14 cellular contexts compared by ENCODE assay signal in genomic region chr3:149494759-149495580, GRCh38. TPM values are rescaled to one million over a fixed set of nuclear protein-coding genes. Genes with fewer than 3 reads are reported as not detected.
DNase-seq lines count a peak whose midpoint lies in the region; ATAC-seq, FAIRE-seq and TF ChIP-seq lines count a peak whose summit lies in the region.
"Had no signal": no experiment of that assay in that cellular context is flagged by ENCODE, and none has a peak within 500 bp of the region (broad histone marks: within the 10 kb centered on the region; RNA-seq: fewer than 3 reads in every experiment).

No MANE protein-coding gene starts in this region.

- no peak overlapping the region for H2BK20ac ChIP-seq in H1 (ENCODE audit: low read length)

- no peaks in the 10 kb centered on the region for H3K9me3 ChIP-seq in H1 (ENCODE audit: insufficient read depth in 2 of 2, low read depth in 1 of 2, low read length in 1 of 2)
- H3K9me3 ChIP-seq: thoracic aorta had no signal

- CTCF ChIA-PET in activated CD4-positive, alpha-beta T cell treated with anti-CD3 and anti-CD28 coated beads for 36 hours (lab: Charles Lee), result interaction anchor here (0.7 to 1.3 kb wide), 5 partner anchors 9 to 285 kb away, joined by 3 to 4 read pairs (median 4); no protein-coding TSS in a partner anchor
- CTCF ChIA-PET in H1 (lab: Charles Lee; ENCODE audit: partially characterized antibody), result interaction anchor here (0.6 to 11.3 kb wide), 35 partner anchors 7 to 713 kb away, joined by 3 to 107 read pairs (median 4); partner anchors contain the start of gene TM4SF18

- H3K18ac ChIP-seq in H1 (ENCODE audit: extremely low read depth, low read length), result no peak overlapping the region

- H3K27me3 Mint-ChIP-seq in activated CD4-positive, alpha-beta T cell treated with anti-CD3 and anti-CD28 coated beads for 36 hours, result peaks cover 24% of the 10 kb centered on the region

- H2BK120ac ChIP-seq in H1 (replicated peaks; ENCODE audit: low read depth, low read length), result no peak overlapping the region

- no peak overlapping the region for H4K8ac ChIP-seq in H1 (ENCODE audit: extremely low read depth, insufficient read depth, low read length)

- no peak overlapping the region for H3K27ac ChIP-seq in H1 (ENCODE audit: low read depth, low read length)
- H3K27ac ChIP-seq: thoracic aorta had no signal

- no peak for TF ChIP-seq RAD21 in H1 (IDR thresholded peaks at IDR 0.05 in 1 of 2, conservative IDR thresholded peaks at IDR 0.05 in 1 of 2; ENCODE audit: low read depth in 2 of 2, low read length in 2 of 2)

- no peaks in the 10 kb centered on the region for H3K36me3 ChIP-seq in H1 (ENCODE audit: control insufficient read depth in 2 of 4, insufficient read depth in 4 of 4, low read length in 3 of 4)
- H3K36me3 ChIP-seq: thoracic aorta had no signal

- H3K4me3 ChIP-seq in H1 (ENCODE audit: extremely low read depth in 1 of 4, insufficient read depth in 2 of 4, low read depth in 3 of 4, low read length in 4 of 4), result no peak overlapping the region
- H3K4me3 ChIP-seq: thoracic aorta had no signal

- H2AK5ac ChIP-seq in H1 (ENCODE audit: low read depth, low read length), result no peak overlapping the region

- no peak overlapping the region for H4K5ac ChIP-seq in H1 (ENCODE audit: insufficient read length, low read depth, low read length)

- H4K20me1 ChIP-seq in H1 (replicated peaks in 1 of 2; ENCODE audit: control insufficient read depth in 1 of 2, insufficient read depth in 2 of 2, low read length in 2 of 2), result no peaks in the 10 kb centered on the region

- H3K79me2 ChIP-seq in H1 (ENCODE audit: control insufficient read depth in 1 of 2, insufficient read depth in 2 of 2, low read length in 2 of 2), result no peaks in the 10 kb centered on the region; a peak in 1 of 4 replicates

- no peaks in the 10 kb centered on the region for H3K79me1 ChIP-seq in H1 (ENCODE audit: low read depth, low read length)

- ATAC-seq in activated CD4-positive, alpha-beta T cell treated with anti-CD3 and anti-CD28 coated beads for 36 hours, result peak; percentile 91
- no peak for ATAC-seq in GM18502 (IDR thresholded peaks at IDR 0.05; ENCODE audit: poor library complexity, unreplicated experiment)

- H3K23ac ChIP-seq in H1 (ENCODE audit: insufficient read length), result no peak overlapping the region

- H2BK12ac ChIP-seq in H1 (ENCODE audit: low read depth, low read length), result no peak overlapping the region

- no peak overlapping the region for H3K4ac ChIP-seq in H1 (replicated peaks; ENCODE audit: insufficient read length, low read depth, low read length)

- POLR2A ChIA-PET in activated CD4-positive, alpha-beta T cell treated with anti-CD3 and anti-CD28 coated beads for 36 hours (lab: Charles Lee), result no interaction called here
- POLR2A ChIA-PET in H1 (lab: Charles Lee; ENCODE audit: partially characterized antibody), result interaction anchor here (0.9 kb wide), 1 partner anchor 276 kb away, joined by 3 read pairs; no protein-coding TSS in a partner anchor

- no peak overlapping the region for H3K56ac ChIP-seq in H1 (replicated peaks; ENCODE audit: insufficient read length, low read depth, low read length)

- FAIRE-seq in H1 (lab: Jason Lieb, UNC), result no peak

- TF ChIP-seq POLR2A in H1 (IDR thresholded peaks at IDR 0.05; ENCODE audit: control extremely low read depth in 1 of 2, low read depth in 2 of 2, low read length in 2 of 2), result no peak

- H3K23me2 ChIP-seq in H1 (ENCODE audit: low read depth, low read length), result no peaks in the 10 kb centered on the region

- H2AFZ ChIP-seq in H1 (ENCODE audit: low read length), result peak overlapping the region; percentile 40; the same call in 1 of the 2 replicates

- H3K36me3 Mint-ChIP-seq in activated CD4-positive, alpha-beta T cell treated with anti-CD3 and anti-CD28 coated beads for 36 hours (ENCODE audit: low read depth), result no peaks in the 10 kb centered on the region

- H4K91ac ChIP-seq in H1 (replicated peaks; ENCODE audit: insufficient read length, low read length), result no peak overlapping the region

- H3K27me3 ChIP-seq in H1 (replicated peaks in 1 of 4; ENCODE audit: control insufficient read depth in 3 of 4, extremely low read depth in 1 of 4, insufficient read depth in 3 of 4, low read length in 3 of 4), result no peaks in the 10 kb centered on the region

- H3K4me2 ChIP-seq in H1 (ENCODE audit: insufficient read depth in 1 of 2, low read depth in 2 of 2, low read length in 2 of 2), result no peak overlapping the region

- H2BK5ac ChIP-seq in H1 (ENCODE audit: low read depth, low read length), result no peak overlapping the region

- H3K9ac ChIP-seq in H1 (replicated peaks in 1 of 4; ENCODE audit: extremely low read depth in 1 of 4, low read depth in 3 of 4, low read length in 3 of 4), result no peak overlapping the region

- no peak overlapping the region for H3K14ac ChIP-seq in H1 (ENCODE audit: insufficient read length)

- intact Hi-C loops in activated CD4-positive, alpha-beta T cell treated with anti-CD3 and anti-CD28 coated beads for 36 hours (cut with DNase I, micrococcal nuclease), result loop anchor here in 1 of 2 experiments (1.0 to 5.0 kb wide), 2 partner anchors 257 to 277 kb away; partner anchors contain the start of gene COMMD2

- peaks cover 0 to 3% (median under 1%) of the 10 kb centered on the region in 4 experiments; a peak in 3 of 7 replicates for H3K4me1 ChIP-seq in H1 (replicated peaks in 1 of 4; ENCODE audit: control insufficient read depth in 3 of 4, insufficient read depth in 4 of 4, low read length in 3 of 4)

- H3K4me1 Mint-ChIP-seq in activated CD4-positive, alpha-beta T cell treated with anti-CD3 and anti-CD28 coated beads for 36 hours, result no peaks in the 10 kb centered on the region

- H3K4me3 Mint-ChIP-seq in activated CD4-positive, alpha-beta T cell treated with anti-CD3 and anti-CD28 coated beads for 36 hours, result no peak overlapping the region
- H3K4me3 Mint-ChIP-seq: nephron had no signal

- no peak overlapping the region for H2BK15ac ChIP-seq in H1 (ENCODE audit: low read length)

- TF ChIP-seq EP300 in H1 (IDR thresholded peaks at IDR 0.05; ENCODE audit: borderline replicate concordance in 1 of 2, low read depth in 2 of 2, low read length in 2 of 2), result no peak

- DNase-seq in activated CD4-positive, alpha-beta T cell treated with anti-CD3 and anti-CD28 coated beads for 36 hours, result no peak
- no peak for DNase-seq in activated CD4-positive, alpha-beta T cell treated with anti-CD3 and anti-CD28 coated beads, Interleukin-2, amount 50 U/mL, for 4 hours
- DNase-seq in NCI-H446 (lab: John Stamatoyannopoulos, UW) (peak; percentile 89 to 96), H1 (ENCODE audit: low read depth in 1 of 2, low spot score in 2 of 2) (no peak), renal cortical epithelial cell (ENCODE audit: low read depth) (peak; percentile 63), NOMO-1 treated with DMSO at 0.1 percent for 48 hours (lab: John Stamatoyannopoulos, UW; ENCODE audit: unreplicated experiment) (no peak), NCI-H1105 treated with DMSO at 0.1 percent for 48 hours (lab: John Stamatoyannopoulos, UW) (no peak)
- DNase-seq: activated CD4-positive, alpha-beta T cell treated with anti-CD3 and anti-CD28 coated beads for 1 hour; effector CD8-positive, alpha-beta T cell had no signal

- 87% methylated on average over 6 of the region's 6 CpGs; no CpG with 5 or more reads in 1 of the 2 experiments for WGBS in H1 (ENCODE audit: extremely low coverage in 1 of 2, insufficient coverage in 1 of 2, insufficient read length in 1 of 2, insufficient replicate concordance in 2 of 2, low coverage in 1 of 2, low lambda C conversion rate in 2 of 2, missing lambda C conversion rate in 1 of 2), 2 experiments

- H3K9me3 Mint-ChIP-seq in activated CD4-positive, alpha-beta T cell treated with anti-CD3 and anti-CD28 coated beads for 36 hours (ENCODE audit: low read depth), result no peaks in the 10 kb centered on the region

- TF ChIP-seq CTCF in H1 (IDR thresholded peaks at IDR 0.05; ENCODE audit: control extremely low read depth in 1 of 3, insufficient read depth in 1 of 3, low read depth in 1 of 3, low read length in 3 of 3), result no peak

- H3K27ac Mint-ChIP-seq in activated CD4-positive, alpha-beta T cell treated with anti-CD3 and anti-CD28 coated beads for 36 hours, result no peak overlapping the region

TF ChIP-seq in H1, 55 proteins besides CTCF, POLR2A, EP300 and RAD21 (continues in another document):
- TF ChIP-seq POU5F1 (IDR thresholded peaks at IDR 0.05; ENCODE audit: low read depth, low read length), result no peak

RNA-seq across cellular contexts. Expression of gene TM4SF4, which starts 20.5 kb away (rescaled TPM):
- total RNA-seq in activated CD4-positive, alpha-beta T cell treated with anti-CD3 and anti-CD28 coated beads for 36 hours, result not detected
- total RNA-seq in H1 (2021; fragmentation: NEBNext Ultra II Directional; extraction: Animal tissue kit (Norgen Biotek cat#: 25700)), result not detected in 2 replicates
- not detected in 2 replicates for polyA plus RNA-seq in H1 (2011; rRNA removed)
- polyA plus RNA-seq in H1 (2011; cell fraction: cytosol; rRNA removed), result not detected
- polyA plus RNA-seq in H1 (2011; cell fraction: nucleus; rRNA removed), result not detected
- polyA plus RNA-seq in H1 (2012, experiment 1 of 2), result not detected in 4 replicates
- polyA plus RNA-seq in H1 (2012, experiment 2 of 2), result not detected
- not detected for polyA plus RNA-seq in H1 (2013, experiment 1 of 2)
- polyA plus RNA-seq in H1 (2013, experiment 2 of 2), result not detected
- polyA minus RNA-seq in H1 (2011; rRNA and poly(A)+ RNA removed), result not detected in 2 replicates
- polyA minus RNA-seq in H1 (2011; cell fraction: cytosol; rRNA and poly(A)+ RNA removed), result not detected
- polyA minus RNA-seq in H1 (2011; cell fraction: nucleus; rRNA and poly(A)+ RNA removed), result not detected
- 0.87 and 1.3 TPM in 2 replicates for total RNA-seq in renal cortical epithelial cell
- total RNA-seq: left ventricle myocardium superior; T-helper 1 cell treated with Interleukin-12 subunit alpha and Interleukin-12 subunit beta and Interleukin-4 antibody, amounts not matched to agents 30 ng/mL and 1 ng/mL, for 36 hours; thoracic aorta had no signal

Comparison
In these comparisons a context has a peak if more than half of its experiments do, and no peak if none do; other contexts are left out.
1. DNase-seq: peak in NCI-H446 (2 of 2) and renal cortical epithelial cell (single experiment); none in activated CD4-positive, alpha-beta T cell treated with anti-CD3 and anti-CD28 coated beads for 36 hours (single experiment), activated CD4-positive, alpha-beta T cell treated with anti-CD3 and anti-CD28 coated beads, Interleukin-2, amount 50 U/mL, for 4 hours (0 of 2), H1 (0 of 2), NOMO-1 treated with DMSO at 0.1 percent for 48 hours (single experiment) and NCI-H1105 treated with DMSO at 0.1 percent for 48 hours (single experiment).